In genomic region chr5:5492087-5492933, GRCh38 we compare ENCODE assay signal across 8 cellular contexts.
DNase-seq lines count a peak whose midpoint lies in the region; ATAC-seq, FAIRE-seq and TF ChIP-seq lines count a peak whose summit lies in the region.

No MANE protein-coding gene starts in this region.

- dilution Hi-C loops in keratinocyte (cut with MboI; ENCODE audit: extremely low pct_ligation_motif_present, low sequenced_read_pairs) = no loop called here

- H3K9me3 Mint-ChIP-seq in brain = no peaks in the 10 kb centered on the region

- no peaks in the 10 kb centered on the region for H4K20me1 ChIP-seq in keratinocyte (ENCODE audit: control insufficient read depth, extremely low read depth, insufficient read depth, low read length)

- H3K36me3 Mint-ChIP-seq in brain = no peaks in the 10 kb centered on the region

- H3K36me3 ChIP-seq in keratinocyte (ENCODE audit: control insufficient read depth in 2 of 2, extremely low read depth in 1 of 2, insufficient read depth in 2 of 2, low read length in 2 of 2) = peaks cover 2 to 5% of the 10 kb centered on the region in 2 experiments
- H3K36me3 ChIP-seq in testis (ENCODE audit: low read depth, missing control alignments) = no peaks in the 10 kb centered on the region

- no peaks in the 10 kb centered on the region for H3K79me2 ChIP-seq in keratinocyte (ENCODE audit: control insufficient read depth, insufficient read depth, low read length)

- H3K9me1 ChIP-seq in keratinocyte (ENCODE audit: control insufficient read depth, extremely low read depth, insufficient read depth, low read length) = no peaks in the 10 kb centered on the region

- FAIRE-seq in RCC 7860 (lab: Jason Lieb, UNC) (peak; percentile 65), keratinocyte (lab: Jason Lieb, UNC) (no peak)

- peaks cover 5% of the 10 kb centered on the region for H3K27me3 ChIP-seq in keratinocyte (ENCODE audit: control insufficient read depth, extremely low read depth, insufficient read depth, low read length)
- no peaks in the 10 kb centered on the region for H3K27me3 ChIP-seq in testis

- no peak overlapping the region for H3K4me2 ChIP-seq in keratinocyte (ENCODE audit: control insufficient read depth, extremely low read depth, insufficient read depth, low read depth, low read length)

- H3K4me3 ChIP-seq in keratinocyte (ENCODE audit: control insufficient read depth in 2 of 3, extremely low read depth in 1 of 3, insufficient read depth in 2 of 3, low read depth in 1 of 3, low read length in 3 of 3) (no peak overlapping the region), testis (no peak overlapping the region)

- H2AFZ ChIP-seq in keratinocyte (ENCODE audit: control insufficient read depth, low read length) = no peak overlapping the region

- H3K9ac ChIP-seq in keratinocyte (ENCODE audit: control insufficient read depth, extremely low read depth, insufficient read depth, low read length) = no peak overlapping the region

- peaks cover 2% of the 10 kb centered on the region for H3K27me3 Mint-ChIP-seq in brain

- WGBS in testis, 2 donors = 8 to 14% methylated on average over 12 of the region's 12 CpGs

- peak overlapping the region in 1 of 5 experiments; percentile 11 for H3K27ac Mint-ChIP-seq in brain

- TF ChIP-seq POLR2A in testis (IDR thresholded peaks at IDR 0.05) = no peak

- H3K4me1 ChIP-seq in keratinocyte (ENCODE audit: control insufficient read depth, extremely low read depth, insufficient read depth, low read length) = no peaks in the 10 kb centered on the region
- peaks cover 17% of the 10 kb centered on the region for H3K4me1 ChIP-seq in testis

- peaks cover 39% of the 10 kb centered on the region for H3K4me1 Mint-ChIP-seq in brain

- intact Hi-C loops in testis (cut with DNase I; ENCODE audit: low total_unique reads) = no loop called here

- no peak overlapping the region for H3K27ac ChIP-seq in keratinocyte (ENCODE audit: control insufficient read depth, insufficient read depth, low read length)
- H3K27ac ChIP-seq in testis = no peak overlapping the region

- DNase-seq in DMS153 (lab: John Stamatoyannopoulos, UW) = peak; percentile 86
- peak; percentile 68 for DNase-seq in LoVo (ENCODE audit: low spot score)
- peak; percentile 61 for DNase-seq in RCC 7860 (ENCODE audit: low spot score)
- no peak for DNase-seq in keratinocyte (ENCODE audit: low read depth, low spot score)
- DNase-seq in testis = no peak

- H3K4me3 Mint-ChIP-seq in brain = peak overlapping the region in 4 of 5 experiments; percentile 26 to 65 (median 63)

- TF ChIP-seq CTCF in brain (conservative IDR thresholded peaks at IDR 0.05) (peak; percentile 78 to 94), keratinocyte (optimal IDR thresholded peaks at IDR 0.05 in 1 of 3, IDR thresholded peaks at IDR 0.05 in 1 of 3, conservative IDR thresholded peaks at IDR 0.05 in 1 of 3; ENCODE audit: extremely low read depth in 1 of 3, insufficient read depth in 2 of 3, low read length in 3 of 3) (peak; percentile 61 to 64 (median 62)), testis (IDR thresholded peaks at IDR 0.05) (peak; percentile 32 to 62 (median 39))

- no peaks in the 10 kb centered on the region for H3K9me3 ChIP-seq in keratinocyte (ENCODE audit: control insufficient read depth, low read depth, low read length)
- H3K9me3 ChIP-seq in testis = no peaks in the 10 kb centered on the region

- ATAC-seq in GM21367 (IDR thresholded peaks at IDR 0.05; ENCODE audit: unreplicated experiment) (peak; percentile 37), HG02763 (IDR thresholded peaks at IDR 0.05; ENCODE audit: unreplicated experiment) (no peak)

Comparison
In these comparisons a context has a peak if more than half of its experiments do, and no peak if none do; other contexts are left out.
1. DNase-seq: peak in DMS153 (single experiment), LoVo (single experiment) and RCC 7860 (single experiment); none in keratinocyte (single experiment) and testis (single experiment).
2. Peak in every context shown above with its lines, with median percentiles within 50 percentile points of each other: CTCF ChIP-seq.